ENCODE assay signal across 13 cellular contexts in the genomic region with DNA sequence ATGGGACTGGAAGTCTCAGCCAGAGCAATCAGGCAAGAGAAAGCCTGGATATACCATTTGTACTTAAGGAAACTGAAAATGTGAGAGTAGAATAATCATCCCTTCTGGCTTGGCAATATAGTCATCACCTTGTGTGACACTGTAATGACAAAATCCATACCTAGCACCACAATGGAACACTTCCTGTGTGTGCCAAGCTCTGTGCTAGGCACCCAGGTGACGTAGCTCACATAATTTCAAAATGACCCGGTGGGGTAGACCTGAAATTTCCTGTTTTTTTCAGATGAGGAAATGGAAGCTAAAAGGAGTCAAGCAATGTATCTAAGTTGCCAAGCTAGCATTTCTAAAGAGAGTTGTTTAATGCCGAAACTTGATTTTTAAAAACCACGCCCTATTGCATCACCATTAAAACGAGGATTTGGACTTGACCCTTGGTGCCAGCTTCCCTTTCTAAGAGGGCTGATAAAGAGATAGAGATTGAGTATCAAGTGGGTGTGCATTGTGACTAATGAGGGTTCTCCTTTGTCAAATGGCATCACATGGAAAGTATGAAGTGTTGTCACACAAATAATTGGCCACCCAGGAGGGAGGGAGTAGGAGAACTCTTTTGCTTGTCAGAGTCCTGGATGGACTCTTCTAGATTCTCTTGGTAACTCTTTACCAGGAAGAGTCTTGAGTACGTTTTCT.
A peak's percentile ranks its signal among the peaks of the same experiment; 100 is the strongest.
DNase-seq lines count a peak whose midpoint lies in the region; ATAC-seq and TF ChIP-seq lines count a peak whose summit lies in the region.
"Had no signal": no experiment of that assay in that cellular context is flagged by ENCODE, and none has a peak within 500 bp of the region (broad histone marks: within the 10 kb centered on the region; RNA-seq: fewer than 3 reads in every experiment).

No MANE protein-coding gene starts in this region.

- no peak overlapping the region for H3K4me3 Mint-ChIP-seq in activated T-helper 2 cell treated with anti-CD3 and anti-CD28 coated beads, Interferon-gamma antibody, Interleukin-2, Interleukin-4, amounts not matched to agents 10 μg/mL and 5 μg/mL and 100 μg/mL, durations not matched to agents 14 hours and 24 hours and 36 hours (ENCODE audit: low read depth)
- H3K4me3 Mint-ChIP-seq: CD8-positive, alpha-beta T cell had no signal

- H2AFZ ChIP-seq in DND-41 (ENCODE audit: low read depth, low read length), result peak overlapping the region; percentile 91; the same call in 1 of the 2 replicates

- DNase-seq in DND-41 (no peak), SKM-1 (lab: John Stamatoyannopoulos, UW; ENCODE audit: unreplicated experiment) (peak; percentile 4), heart left ventricle (no peak), SIG-M5 (lab: John Stamatoyannopoulos, UW) (no peak)
- no peak for DNase-seq in activated T-helper 2 cell treated with anti-CD3 and anti-CD28 coated beads, Interferon-gamma antibody, Interleukin-2, Interleukin-4, amounts not matched to agents 10 μg/mL and 5 μg/mL and 100 μg/mL, durations not matched to agents 14 hours and 24 hours and 36 hours (ENCODE audit: low spot score)
- DNase-seq: activated naive CD4-positive, alpha-beta T cell treated with Interleukin-2 at 50 U/mL for 16 hours; CD8-positive, alpha-beta T cell; NCI-H187 treated with DMSO at 0.1 percent for 48 hours; stimulated activated CD8-positive, alpha-beta memory T cell treated with anti-CD3 and anti-CD28 coated beads, Interleukin-4, amount 100 ng/mL, for 48 hours had no signal

- H3K36me3 ChIP-seq in DND-41 (ENCODE audit: insufficient read depth, low read length) (no peaks in the 10 kb centered on the region), heart left ventricle (no peaks in the 10 kb centered on the region), skeletal muscle satellite cell (ENCODE audit: insufficient read depth, low read length) (no peaks in the 10 kb centered on the region)

- ATAC-seq in DND-41 (ENCODE audit: insufficient read depth, low read depth) (no peak), heart left ventricle (peak; percentile 27 to 55 (median 50)), HG02610 (IDR thresholded peaks at IDR 0.05; ENCODE audit: unreplicated experiment) (no peak), GM21619 (IDR thresholded peaks at IDR 0.05; ENCODE audit: unreplicated experiment) (no peak)
- ATAC-seq: activated CD4-positive, CD25-positive, alpha-beta regulatory T cell treated with anti-CD3 and anti-CD28 coated beads, Interleukin-2, amount 50 U/mL, for 24 hours; CD8-positive, alpha-beta T cell had no signal

- TF ChIP-seq POLR2A in heart left ventricle (IDR thresholded peaks at IDR 0.05), result no peak

- no peak overlapping the region for H3K9ac ChIP-seq in DND-41 (ENCODE audit: low read depth, low read length)
- H3K9ac ChIP-seq in skeletal muscle satellite cell (ENCODE audit: low read depth, low read length), result peak overlapping the region; percentile 70

- no peaks in the 10 kb centered on the region for H3K36me3 Mint-ChIP-seq in activated T-helper 2 cell treated with anti-CD3 and anti-CD28 coated beads, Interferon-gamma antibody, Interleukin-2, Interleukin-4, amounts not matched to agents 10 μg/mL and 5 μg/mL and 100 μg/mL, durations not matched to agents 14 hours and 24 hours and 36 hours (ENCODE audit: low read depth)
- H3K36me3 Mint-ChIP-seq: CD8-positive, alpha-beta T cell had no signal

- WGBS in heart left ventricle, 4 donors, result 59 to 66% (median 61%) methylated on average over 6 of the region's 6 CpGs

- H3K27ac ChIP-seq in DND-41 (ENCODE audit: low read length) (0 out of 2 replicates have a peak overlapping the region, but pooled peaks have one; percentile 71), heart left ventricle (peak overlapping the region in 11 of 12 donors; percentile 33 to 75 (median 59))

- TF ChIP-seq CTCF in DND-41 (IDR thresholded peaks at IDR 0.05; ENCODE audit: borderline replicate concordance, extremely low read depth, low read length, poor library complexity, severe bottlenecking) (no peak), heart left ventricle (IDR thresholded peaks at IDR 0.05) (no peak)

- H3K9me3 Mint-ChIP-seq in activated T-helper 2 cell treated with anti-CD3 and anti-CD28 coated beads, Interferon-gamma antibody, Interleukin-2, Interleukin-4, amounts not matched to agents 10 μg/mL and 5 μg/mL and 100 μg/mL, durations not matched to agents 14 hours and 24 hours and 36 hours, result peaks cover 16% of the 10 kb centered on the region

- no peaks in the 10 kb centered on the region for H3K79me2 ChIP-seq in DND-41 (ENCODE audit: insufficient read depth, low read length)

- no peak overlapping the region for H3K27ac Mint-ChIP-seq in activated T-helper 2 cell treated with anti-CD3 and anti-CD28 coated beads, Interferon-gamma antibody, Interleukin-2, Interleukin-4, amounts not matched to agents 10 μg/mL and 5 μg/mL and 100 μg/mL, durations not matched to agents 14 hours and 24 hours and 36 hours
- H3K27ac Mint-ChIP-seq: CD8-positive, alpha-beta T cell had no signal

- no peaks in the 10 kb centered on the region for H3K27me3 Mint-ChIP-seq in activated T-helper 2 cell treated with anti-CD3 and anti-CD28 coated beads, Interferon-gamma antibody, Interleukin-2, Interleukin-4, amounts not matched to agents 10 μg/mL and 5 μg/mL and 100 μg/mL, durations not matched to agents 14 hours and 24 hours and 36 hours (ENCODE audit: low read depth)

- H3K4me1 ChIP-seq in DND-41 (ENCODE audit: insufficient read depth, low read length), result peaks cover 19% of the 10 kb centered on the region
- peaks cover 0 to 33% (median 8%) of the 10 kb centered on the region in 12 donors for H3K4me1 ChIP-seq in heart left ventricle
- peaks cover 20% of the 10 kb centered on the region for H3K4me1 ChIP-seq in skeletal muscle satellite cell (ENCODE audit: control insufficient read depth, insufficient read depth, low read length)

- no peaks in the 10 kb centered on the region for H3K4me1 Mint-ChIP-seq in activated T-helper 2 cell treated with anti-CD3 and anti-CD28 coated beads, Interferon-gamma antibody, Interleukin-2, Interleukin-4, amounts not matched to agents 10 μg/mL and 5 μg/mL and 100 μg/mL, durations not matched to agents 14 hours and 24 hours and 36 hours (ENCODE audit: low read depth)

- no peaks in the 10 kb centered on the region for H3K9me3 ChIP-seq in DND-41 (ENCODE audit: insufficient read depth, low read length, severe bottlenecking)
- H3K9me3 ChIP-seq in heart left ventricle, result peaks cover 0 to 6% (median 0%) of the 10 kb centered on the region in 12 donors
- H3K9me3 ChIP-seq in skeletal muscle satellite cell (replicated peaks; ENCODE audit: low read length), result no peaks in the 10 kb centered on the region

- intact Hi-C loops in heart left ventricle (cut with DNase I), result loop anchor here in 3 of 10 donors (10.0 kb wide), 2 partner anchors 141 to 261 kb away; a partner anchor contains a TSS
- intact Hi-C loops in activated T-helper 2 cell treated with anti-CD3 and anti-CD28 coated beads, Interferon-gamma antibody, Interleukin-2, Interleukin-4, amounts not matched to agents 10 μg/mL and 5 μg/mL and 100 μg/mL, durations not matched to agents 14 hours and 24 hours and 36 hours (cut with micrococcal nuclease), result no loop called here

- H3K4me3 ChIP-seq in DND-41 (ENCODE audit: low read depth in 1 of 2, low read length in 2 of 2), result peak overlapping the region in 1 of 2 experiments; percentile 19; a peak in 1 of 4 replicates
- peak overlapping the region in 2 of 12 donors; percentile 36 to 37 for H3K4me3 ChIP-seq in heart left ventricle
- H3K4me3 ChIP-seq in skeletal muscle satellite cell (ENCODE audit: low read length), result no peak overlapping the region

- H4K20me1 ChIP-seq in DND-41 (ENCODE audit: insufficient read depth, low read length), result no peaks in the 10 kb centered on the region

- no peaks in the 10 kb centered on the region for H3K27me3 ChIP-seq in DND-41 (ENCODE audit: insufficient read depth, low read length, poor library complexity)
- H3K27me3 ChIP-seq in heart left ventricle, result no peaks in the 10 kb centered on the region
- no peaks in the 10 kb centered on the region for H3K27me3 ChIP-seq in skeletal muscle satellite cell (ENCODE audit: control insufficient read depth, insufficient read depth, low read length)

- peak overlapping the region; percentile 73 for H3K4me2 ChIP-seq in DND-41 (ENCODE audit: insufficient read depth, low read length)
- H3K4me2 ChIP-seq in skeletal muscle satellite cell (ENCODE audit: low read length), result peak overlapping the region; percentile 83

Comparison
In these comparisons a context has a peak if more than half of its experiments do, and no peak if none do; other contexts are left out.
1. ATAC-seq: peak in heart left ventricle (4 of 4); none in DND-41 (single experiment), HG02610 (single experiment) and GM21619 (single experiment).